Comparison of ENCODE assay signal across 8 cellular contexts in the genomic region with DNA sequence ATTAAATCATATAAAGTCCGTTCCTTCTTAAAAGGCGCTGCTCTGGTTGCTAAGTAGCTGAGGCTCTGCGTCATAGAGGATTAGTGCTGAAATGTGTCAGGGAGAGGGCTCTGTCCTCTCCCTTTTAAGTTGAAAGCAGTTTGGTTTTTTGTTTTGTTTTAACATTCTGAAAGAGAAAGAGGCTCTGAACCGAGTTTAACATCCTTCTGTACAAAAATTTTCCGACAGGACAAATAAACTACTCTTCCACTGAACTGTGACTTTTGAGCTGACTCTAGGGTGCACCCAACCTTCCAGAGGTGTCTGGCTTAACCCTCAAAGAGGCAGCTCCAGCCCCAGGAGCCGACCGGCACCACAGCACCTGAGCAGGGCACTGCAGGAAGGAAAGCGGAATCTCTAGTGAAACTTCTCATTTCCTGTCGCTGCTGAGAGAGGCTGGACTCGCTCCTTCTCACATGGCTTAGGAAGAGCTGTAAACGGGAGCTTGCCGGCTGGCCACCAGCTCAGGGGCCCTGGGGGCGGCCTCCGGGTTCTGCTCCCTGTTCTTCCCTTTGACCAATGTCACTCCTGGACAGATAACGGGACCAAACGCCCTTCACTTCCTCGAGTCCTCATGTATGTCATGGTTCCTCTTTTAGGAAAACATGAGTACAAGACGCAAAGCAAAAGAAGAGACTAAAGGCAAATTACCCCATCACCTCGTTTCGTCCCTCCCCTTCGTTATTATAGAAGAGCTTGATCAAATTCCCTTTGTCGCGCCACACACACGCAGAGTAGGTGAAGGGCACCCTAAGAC. TPM values are rescaled to one million over a fixed set of nuclear protein-coding genes. Genes with fewer than 3 reads are reported as not detected.
A peak's percentile ranks its signal among the peaks of the same experiment; 100 is the strongest.
DNase-seq lines count a peak whose midpoint lies in the region; ATAC-seq and TF ChIP-seq lines count a peak whose summit lies in the region.

No MANE protein-coding gene starts in this region.

- peak overlapping the region; percentile 42 for H2AFZ ChIP-seq in parathyroid adenoma

- no peaks in the 10 kb centered on the region for H3K36me3 Mint-ChIP-seq in activated T-helper 1 cell treated with anti-CD3 and anti-CD28 coated beads, Interleukin-12 subunit alpha, Interleukin-12 subunit beta, Interleukin-2, Interleukin-4 antibody, amounts not matched to agents 30 ng/mL and 10 ng/mL and 1 ng/mL, durations not matched to agents 14 hours and 24 hours and 36 hours (ENCODE audit: low read depth)
- H3K36me3 Mint-ChIP-seq in glutamatergic neuron (ENCODE audit: unreplicated experiment) = peaks cover 6% of the 10 kb centered on the region

- H3K27me3 Mint-ChIP-seq in activated T-helper 1 cell treated with anti-CD3 and anti-CD28 coated beads, Interleukin-12 subunit alpha, Interleukin-12 subunit beta, Interleukin-2, Interleukin-4 antibody, amounts not matched to agents 30 ng/mL and 10 ng/mL and 1 ng/mL, durations not matched to agents 14 hours and 24 hours and 36 hours (ENCODE audit: insufficient read depth) = peaks cover 7% of the 10 kb centered on the region
- H3K27me3 Mint-ChIP-seq in glutamatergic neuron (ENCODE audit: unreplicated experiment) = peaks cover 17% of the 10 kb centered on the region

- H3K27ac Mint-ChIP-seq in activated T-helper 1 cell treated with anti-CD3 and anti-CD28 coated beads, Interleukin-12 subunit alpha, Interleukin-12 subunit beta, Interleukin-2, Interleukin-4 antibody, amounts not matched to agents 30 ng/mL and 10 ng/mL and 1 ng/mL, durations not matched to agents 14 hours and 24 hours and 36 hours = peak overlapping the region; percentile 84
- H3K27ac Mint-ChIP-seq in glutamatergic neuron (ENCODE audit: unreplicated experiment) = peak overlapping the region; percentile 74

- ATAC-seq in GM18499 (IDR thresholded peaks at IDR 0.05; ENCODE audit: insufficient read depth, unreplicated experiment) = peak; percentile 81

- H3K79me2 ChIP-seq in parathyroid adenoma = no peaks in the 10 kb centered on the region

- peak overlapping the region; percentile 80 for H3K4me2 ChIP-seq in parathyroid adenoma (ENCODE audit: low read length)

- H3K4me1 Mint-ChIP-seq in activated T-helper 1 cell treated with anti-CD3 and anti-CD28 coated beads, Interleukin-12 subunit alpha, Interleukin-12 subunit beta, Interleukin-2, Interleukin-4 antibody, amounts not matched to agents 30 ng/mL and 10 ng/mL and 1 ng/mL, durations not matched to agents 14 hours and 24 hours and 36 hours (ENCODE audit: low read depth) = peaks cover 28% of the 10 kb centered on the region
- H3K4me1 Mint-ChIP-seq in glutamatergic neuron (ENCODE audit: low read depth, unreplicated experiment) = peaks cover 20% of the 10 kb centered on the region

- peak overlapping the region; percentile 49 for H3K27ac ChIP-seq in parathyroid adenoma

- H3K4me3 ChIP-seq in HFF-Myc (replicated peaks; ENCODE audit: low read depth, low read length) (peak overlapping the region; percentile 23), parathyroid adenoma (ENCODE audit: low read depth, low read length) (peak overlapping the region; percentile 63)

- no peaks in the 10 kb centered on the region for H3K9me3 ChIP-seq in parathyroid adenoma (ENCODE audit: control insufficient read depth, low read length)

- no peak overlapping the region for H3K9ac ChIP-seq in parathyroid adenoma

- no peaks in the 10 kb centered on the region for H3K9me3 Mint-ChIP-seq in activated T-helper 1 cell treated with anti-CD3 and anti-CD28 coated beads, Interleukin-12 subunit alpha, Interleukin-12 subunit beta, Interleukin-2, Interleukin-4 antibody, amounts not matched to agents 30 ng/mL and 10 ng/mL and 1 ng/mL, durations not matched to agents 14 hours and 24 hours and 36 hours
- H3K9me3 Mint-ChIP-seq in glutamatergic neuron (ENCODE audit: unreplicated experiment) = peaks cover 12% of the 10 kb centered on the region

- H3K4me1 ChIP-seq in parathyroid adenoma = no peaks in the 10 kb centered on the region

- intact Hi-C loops in activated T-helper 1 cell treated with anti-CD3 and anti-CD28 coated beads, Interleukin-12 subunit alpha, Interleukin-12 subunit beta, Interleukin-2, Interleukin-4 antibody, amounts not matched to agents 30 ng/mL and 10 ng/mL and 1 ng/mL, durations not matched to agents 14 hours and 24 hours and 36 hours (cut with micrococcal nuclease) = loop anchor here (1.0 to 5.0 kb wide), 9 partner anchors 28 to 234 kb away; no protein-coding TSS in a partner anchor

- H3K4me3 Mint-ChIP-seq in activated T-helper 1 cell treated with anti-CD3 and anti-CD28 coated beads, Interleukin-12 subunit alpha, Interleukin-12 subunit beta, Interleukin-2, Interleukin-4 antibody, amounts not matched to agents 30 ng/mL and 10 ng/mL and 1 ng/mL, durations not matched to agents 14 hours and 24 hours and 36 hours = peak overlapping the region; percentile 90
- H3K4me3 Mint-ChIP-seq in glutamatergic neuron (ENCODE audit: unreplicated experiment) = peak overlapping the region; percentile 93

- H3K27me3 ChIP-seq in parathyroid adenoma (ENCODE audit: control insufficient read depth, insufficient read depth, low read length) = no peaks in the 10 kb centered on the region

- DNase-seq in HFF-Myc (ENCODE audit: extremely low read depth, low read depth) (no peak), NAMALWA (ENCODE audit: low spot score) (peak; percentile 44), glutamatergic neuron (peak; percentile 35), NCI-H1092 (lab: John Stamatoyannopoulos, UW) (no peak), middle frontal gyrus (ENCODE audit: extremely low spot score, low spot score) (no peak)
- DNase-seq in activated T-helper 1 cell treated with anti-CD3 and anti-CD28 coated beads, Interleukin-12 subunit alpha, Interleukin-12 subunit beta, Interleukin-2, Interleukin-4 antibody, amounts not matched to agents 30 ng/mL and 10 ng/mL and 1 ng/mL, durations not matched to agents 14 hours and 24 hours and 36 hours (ENCODE audit: low spot score) = peak; percentile 31

- TF ChIP-seq CTCF in HFF-Myc (IDR thresholded peaks at IDR 0.05; ENCODE audit: low read depth, low read length, missing control alignments) (no peak), glutamatergic neuron (IDR thresholded peaks at IDR 0.05; ENCODE audit: partially characterized antibody, unreplicated experiment) (no peak), parathyroid adenoma (IDR thresholded peaks at IDR 0.05) (no peak)

- H3K36me3 ChIP-seq in parathyroid adenoma (ENCODE audit: control insufficient read depth, insufficient read depth, low read length) = no peaks in the 10 kb centered on the region

RNA-seq across cellular contexts. Expression of gene VAV3, which starts 1.2 kb away (rescaled TPM):
- 5.3 and 6.1 TPM in 2 replicates for total RNA-seq in activated T-helper 1 cell treated with anti-CD3 and anti-CD28 coated beads, Interleukin-12 subunit alpha, Interleukin-12 subunit beta, Interleukin-2, Interleukin-4 antibody, amounts not matched to agents 30 ng/mL and 10 ng/mL and 1 ng/mL, durations not matched to agents 14 hours and 24 hours and 36 hours
- total RNA-seq in glutamatergic neuron (ENCODE audit: unreplicated experiment) = 25.8 TPM

Comparison
In these comparisons a context has a peak if more than half of its experiments do, and no peak if none do; other contexts are left out.
1. DNase-seq: peak in NAMALWA (single experiment), activated T-helper 1 cell treated with anti-CD3 and anti-CD28 coated beads, Interleukin-12 subunit alpha, Interleukin-12 subunit beta, Interleukin-2, Interleukin-4 antibody, amounts not matched to agents 30 ng/mL and 10 ng/mL and 1 ng/mL, durations not matched to agents 14 hours and 24 hours and 36 hours (single experiment) and glutamatergic neuron (single experiment); none in HFF-Myc (single experiment), NCI-H1092 (single experiment) and middle frontal gyrus (single experiment).